Comparison of ENCODE assay signal across 7 cellular contexts in the genomic region with DNA sequence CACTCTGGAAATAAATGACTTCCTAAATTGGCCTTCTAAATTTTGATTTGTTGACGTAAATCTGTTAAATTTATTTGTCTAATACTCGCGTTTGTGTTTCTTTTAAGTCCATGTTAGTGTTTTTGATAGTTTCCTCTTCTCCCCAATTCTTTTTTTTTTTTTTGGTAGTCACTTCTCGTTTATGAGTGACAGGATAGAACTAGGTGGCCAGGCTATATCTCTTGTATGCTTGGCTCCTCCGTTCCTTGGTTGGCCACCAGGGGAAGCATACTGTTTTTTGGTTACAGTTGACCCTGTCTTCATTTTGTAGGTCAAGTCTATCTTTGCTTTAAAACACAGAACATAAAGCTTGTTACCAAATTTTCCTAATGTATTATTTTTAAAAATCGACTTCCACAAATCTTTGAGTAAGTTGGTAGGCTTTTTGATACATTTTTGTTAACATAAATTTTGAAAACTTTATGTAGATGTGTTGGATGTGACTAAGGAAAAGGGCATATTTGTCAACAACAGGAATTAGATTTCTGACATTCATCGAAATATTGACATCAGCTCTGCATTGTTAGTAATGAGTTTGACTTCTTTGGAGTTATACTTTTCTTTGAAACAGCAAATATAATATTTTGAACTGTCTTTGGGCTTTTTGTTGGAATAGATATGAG. TPM values are rescaled to one million over a fixed set of nuclear protein-coding genes. Genes with fewer than 3 reads are reported as not detected.
A peak's percentile ranks its signal among the peaks of the same experiment; 100 is the strongest.
DNase-seq lines count a peak whose midpoint lies in the region; ATAC-seq, FAIRE-seq and TF ChIP-seq lines count a peak whose summit lies in the region.

No MANE protein-coding gene starts in this region.

- H3K4me1 ChIP-seq in KMS-11 (ENCODE audit: low read depth, poor library complexity, severe bottlenecking) (peaks cover 21% of the 10 kb centered on the region), PC-9 (replicated peaks; ENCODE audit: insufficient read depth) (peaks cover 33% of the 10 kb centered on the region), thyroid gland (peaks cover 13 to 14% of the 10 kb centered on the region in 2 donors)

- H3K9ac ChIP-seq in KMS-11, result no peak overlapping the region

- H3K27me3 Mint-ChIP-seq in activated T-cell treated with anti-CD3 and anti-CD28 coated beads, Interleukin-2, amount 50 U/mL, for 72 hours (ENCODE audit: low read depth), result no peaks in the 10 kb centered on the region
- no peaks in the 10 kb centered on the region for H3K27me3 Mint-ChIP-seq in nephron (ENCODE audit: low read depth)

- H3K27me3 ChIP-seq in KMS-11 (ENCODE audit: insufficient read depth, low read depth), result no peaks in the 10 kb centered on the region
- no peaks in the 10 kb centered on the region for H3K27me3 ChIP-seq in PC-9 (ENCODE audit: insufficient read depth, low read depth)
- no peaks in the 10 kb centered on the region for H3K27me3 ChIP-seq in thyroid gland

- peaks cover 35% of the 10 kb centered on the region for H3F3A ChIP-seq in PC-9 (ENCODE audit: insufficient read depth, low read depth)

- peak overlapping the region; percentile 69 for H3K27ac Mint-ChIP-seq in activated T-cell treated with anti-CD3 and anti-CD28 coated beads, Interleukin-2, amount 50 U/mL, for 72 hours
- H3K27ac Mint-ChIP-seq in nephron, result peak overlapping the region; percentile 75 to 90 (median 90)

- H3K79me2 ChIP-seq in KMS-11 (ENCODE audit: insufficient read depth, low read depth) (peaks cover 28% of the 10 kb centered on the region; the same call in 1 of the 2 replicates), PC-9 (ENCODE audit: low read depth) (peaks cover 86% of the 10 kb centered on the region)

- no peaks in the 10 kb centered on the region for H3K9me3 Mint-ChIP-seq in activated T-cell treated with anti-CD3 and anti-CD28 coated beads, Interleukin-2, amount 50 U/mL, for 72 hours
- no peaks in the 10 kb centered on the region for H3K9me3 Mint-ChIP-seq in nephron

- DNase-seq in GM12892 (ENCODE audit: insufficient read length), result peak; percentile 71
- DNase-seq in PC-9, result peak; percentile 76 to 80
- peak; percentile 72 to 79 for DNase-seq in activated T-cell treated with anti-CD3 and anti-CD28 coated beads, Interleukin-2, amount 50 U/mL, for 72 hours
- peak; percentile 73 for DNase-seq in fibroblast of pulmonary artery (ENCODE audit: low read depth)
- DNase-seq in thyroid gland, result peak; percentile 55 to 61

- H3K36me3 ChIP-seq in KMS-11 (ENCODE audit: insufficient read depth) (no peaks in the 10 kb centered on the region), PC-9 (ENCODE audit: low read depth) (peaks cover 10% of the 10 kb centered on the region; the same call in 1 of the 2 replicates), thyroid gland (no peaks in the 10 kb centered on the region)

- H3K4me3 Mint-ChIP-seq in activated T-cell treated with anti-CD3 and anti-CD28 coated beads, Interleukin-2, amount 50 U/mL, for 72 hours, result peak overlapping the region; percentile 80 to 92
- H3K4me3 Mint-ChIP-seq in nephron, result peak overlapping the region; percentile 88 to 94 (median 94)

- BruUV-seq in PC-9 (replicated peaks; lab: Mats Ljungman, UMichigan), result no TSS peak

- POLR2A ChIA-PET in PC-9 (lab: Charles Lee; ENCODE audit: unreplicated experiment), result interaction anchor here (0.6 to 0.7 kb wide), 5 partner anchors 20 to 834 kb away, joined by 4 to 10 read pairs (median 4); a partner anchor contains a TSS

- peak in 1 of 2 donors; percentile 29 for ATAC-seq in activated T-cell treated with anti-CD3 and anti-CD28 coated beads, Interleukin-2, amount 50 U/mL, for 72 hours (replicated peaks in 1 of 2)

- H3K27ac ChIP-seq in KMS-11 (no peak overlapping the region; the same call in 1 of the 2 replicates), PC-9 (peak overlapping the region; percentile 45; the same call in 1 of the 2 replicates), thyroid gland (no peak overlapping the region)

- H3K4me2 ChIP-seq in KMS-11, result peak overlapping the region; percentile 58
- H3K4me2 ChIP-seq in PC-9, result peak overlapping the region; percentile 90

- no peak for TF ChIP-seq POLR2A in GM12892 (IDR thresholded peaks at IDR 0.05; ENCODE audit: low read depth, low read length)
- TF ChIP-seq POLR2A in thyroid gland (IDR thresholded peaks at IDR 0.05), result no peak

- peak; percentile 62 for FAIRE-seq in GM12892 (lab: Jason Lieb, UNC)

- H3K36me3 Mint-ChIP-seq in activated T-cell treated with anti-CD3 and anti-CD28 coated beads, Interleukin-2, amount 50 U/mL, for 72 hours (ENCODE audit: insufficient read depth in 2 of 2), result peaks cover 0 to 1% of the 10 kb centered on the region in 2 donors
- peaks cover 16% of the 10 kb centered on the region for H3K36me3 Mint-ChIP-seq in nephron (ENCODE audit: low read depth)

- TF ChIP-seq CTCF in KMS-11 (conservative IDR thresholded peaks at IDR 0.05; ENCODE audit: low read depth, low read length), result peak; percentile 83
- TF ChIP-seq CTCF in PC-9 (conservative IDR thresholded peaks at IDR 0.05), result peak; percentile 97
- TF ChIP-seq CTCF in fibroblast of pulmonary artery (IDR thresholded peaks at IDR 0.05; ENCODE audit: low read length, missing control alignments), result peak; percentile 91
- peak; percentile 68 to 81 (median 80) for TF ChIP-seq CTCF in nephron (IDR thresholded peaks at IDR 0.05; ENCODE audit: unreplicated experiment in 3 of 3)
- peak; percentile 61 to 77 (median 70) for TF ChIP-seq CTCF in thyroid gland (IDR thresholded peaks at IDR 0.05)

- intact Hi-C loops in PC-9 (cut with micrococcal nuclease; ENCODE audit: unreplicated experiment) (loop anchor here (1.0 to 5.0 kb wide), 3 partner anchors 100 to 533 kb away; no protein-coding TSS in a partner anchor), thyroid gland (cut with DNase I) (no loop called here)

- H3K4me3 ChIP-seq in KMS-11 (IDR thresholded peaks at IDR 0.05; ENCODE audit: insufficient read depth, low read depth, low read length), result no peak overlapping the region
- H3K4me3 ChIP-seq in PC-9, result peak overlapping the region; percentile 90
- peak overlapping the region; percentile 82 for H3K4me3 ChIP-seq in fibroblast of pulmonary artery (replicated peaks; ENCODE audit: low read depth, low read length)
- no peak overlapping the region for H3K4me3 ChIP-seq in thyroid gland (replicated peaks in 1 of 3)

- CTCF ChIA-PET in PC-9 (lab: Charles Lee), result interaction anchor here (0.6 to 2.1 kb wide), 21 partner anchors 9 to 623 kb away, joined by 3 to 13 read pairs (median 4); no protein-coding TSS in a partner anchor

- H3K9me3 ChIP-seq in PC-9 (ENCODE audit: insufficient read depth, low read depth) (no peaks in the 10 kb centered on the region), thyroid gland (no peaks in the 10 kb centered on the region)

- 34 to 37% methylated on average over 7 of the region's 7 CpGs for WGBS in thyroid gland, 2 donors

- H4K20me1 ChIP-seq in KMS-11 (ENCODE audit: insufficient read depth), result no peaks in the 10 kb centered on the region
- H4K20me1 ChIP-seq in PC-9 (ENCODE audit: insufficient read depth), result peaks cover 45% of the 10 kb centered on the region

- peaks cover 36% of the 10 kb centered on the region for H3K4me1 Mint-ChIP-seq in activated T-cell treated with anti-CD3 and anti-CD28 coated beads, Interleukin-2, amount 50 U/mL, for 72 hours (ENCODE audit: low read depth)
- H3K4me1 Mint-ChIP-seq in nephron, result peaks cover 31% of the 10 kb centered on the region

- H2AFZ ChIP-seq in KMS-11 (ENCODE audit: low read depth) (no peak overlapping the region), PC-9 (no peak overlapping the region)

- no peaks in the 10 kb centered on the region for H3K9me2 ChIP-seq in PC-9 (ENCODE audit: insufficient read depth)

RNA-seq across cellular contexts. Expression of a gene that starts 2.2 kb away (rescaled TPM):
- polyA plus RNA-seq in GM12892 (2012; ENCODE audit: missing spikeins), result 5.3 TPM
- total RNA-seq in PC-9 (2021) (54.2 and 67.2 TPM in 2 replicates), thyroid gland (10 to 100 TPM in 3 of 4 donors, 1 to 10 TPM in 1; 9.4 to 14.2 (median 11.3) TPM)
- total RNA-seq in activated T-cell treated with anti-CD3 and anti-CD28 coated beads, Interleukin-2, amount 50 U/mL, for 72 hours, result 10 to 100 TPM; 19.5 to 21.3 TPM

Comparison
In these comparisons a context has a peak if more than half of its experiments do, and no peak if none do; other contexts are left out.
1. H3K4me3 ChIP-seq: peak in PC-9 (single experiment) and fibroblast of pulmonary artery (single experiment); none in KMS-11 (single experiment) and thyroid gland (0 of 3).
2. Peak in every context shown above with its lines, with median percentiles within 50 percentile points of each other: DNase-seq and CTCF ChIP-seq.